In the genomic region with DNA sequence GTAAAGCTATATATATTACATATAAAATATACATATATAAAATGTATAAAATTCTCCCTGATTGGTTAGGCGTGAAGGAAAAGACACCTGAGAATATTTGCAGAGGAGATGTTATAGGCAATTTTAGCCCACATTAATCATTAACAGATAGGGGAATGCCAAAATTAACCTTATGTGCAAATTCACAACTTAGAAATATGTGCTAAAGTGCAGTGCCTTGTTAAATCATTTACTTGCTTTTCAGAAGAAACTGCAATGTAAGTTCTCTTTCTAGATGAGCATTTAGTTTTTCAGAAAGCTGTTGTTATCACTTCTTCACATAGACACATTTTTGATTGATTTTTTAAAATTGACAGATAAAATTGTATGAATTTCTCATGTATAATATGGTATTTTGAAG, we compare ENCODE assay signal across 17 cellular contexts. TPM values are rescaled to one million over a fixed set of nuclear protein-coding genes. Genes with fewer than 3 reads are reported as not detected.
DNase-seq lines count a peak whose midpoint lies in the region; ATAC-seq and TF ChIP-seq lines count a peak whose summit lies in the region.
"Had no signal": no experiment of that assay in that cellular context is flagged by ENCODE, and none has a peak within 500 bp of the region (broad histone marks: within the 10 kb centered on the region; RNA-seq: fewer than 3 reads in every experiment).

No MANE protein-coding gene starts in this region.

- no peak for TF ChIP-seq CTCF in lower leg skin (IDR thresholded peaks at IDR 0.05)

- ATAC-seq in GM18517 (IDR thresholded peaks at IDR 0.05; ENCODE audit: unreplicated experiment) (peak; percentile 54), GM21423 (IDR thresholded peaks at IDR 0.05; ENCODE audit: unreplicated experiment) (peak; percentile 42), HG03432 (IDR thresholded peaks at IDR 0.05; ENCODE audit: unreplicated experiment) (peak; percentile 36), left lobe of liver (peak; percentile 63), GM18502 (IDR thresholded peaks at IDR 0.05; ENCODE audit: poor library complexity, unreplicated experiment) (no peak)
- ATAC-seq: effector memory CD8-positive, alpha-beta T cell; HCT116; stimulated activated naive CD8-positive, alpha-beta T cell treated with anti-CD3 and anti-CD28 coated beads, Interleukin-15, Interleukin-2, amounts not matched to agents 100 U/mL and 50 U/mL, for 24 hours had no signal

- TF ChIP-seq POLR2A in lower leg skin (IDR thresholded peaks at IDR 0.05): no peak

- WGBS in lower leg skin, 2 donors: 68 to 87% methylated on average over 1 of the region's 1 CpG

- no peak overlapping the region for H3K4me3 ChIP-seq in lower leg skin (ENCODE audit: low read depth, poor library complexity, severe bottlenecking)

- intact Hi-C loops in lower leg skin (cut with DNase I; ENCODE audit: low total_unique reads): no loop called here

- DNase-seq in left lobe of liver (ENCODE audit: low spot score): no peak
- no peak for DNase-seq in activated gamma-delta T cell treated with Interleukin-2 at 50 U/mL for 16 hours
- DNase-seq in lower leg skin (ENCODE audit: low spot score in 2 of 2): no peak
- DNase-seq in NCI-H82 treated with DMSO at 0.1 percent for 48 hours (lab: John Stamatoyannopoulos, UW; ENCODE audit: unreplicated experiment): no peak
- DNase-seq: activated CD4-positive, alpha-beta T cell treated with anti-CD3 and anti-CD28 coated beads, Interleukin-2, amount 50 U/mL, for 4 hours; DND-41; effector memory CD8-positive, alpha-beta T cell; foreskin fibroblast; RPMI8226; stimulated activated CD4-positive, alpha-beta T cell treated with anti-CD3 and anti-CD28 coated beads, Interleukin-4, amount 100 ng/mL, for 4 hours; stimulated activated naive CD8-positive, alpha-beta T cell treated with anti-CD3 and anti-CD28 coated beads, Interleukin-15, Interleukin-2, amounts not matched to agents 100 U/mL and 50 U/mL, for 24 hours; T1000 had no signal

RNA-seq across cellular contexts. Expression of gene TASL, which starts 5.6 kb away (rescaled TPM):
- 0.48 TPM for total RNA-seq in left lobe of liver
- total RNA-seq in lower leg skin: 1 to 10 TPM in 2 of 4 donors, under 1 TPM in 2; 0.34 to 1.5 (median 0.94) TPM
